ENCODE assay signal across 10 cellular contexts in the genomic region with DNA sequence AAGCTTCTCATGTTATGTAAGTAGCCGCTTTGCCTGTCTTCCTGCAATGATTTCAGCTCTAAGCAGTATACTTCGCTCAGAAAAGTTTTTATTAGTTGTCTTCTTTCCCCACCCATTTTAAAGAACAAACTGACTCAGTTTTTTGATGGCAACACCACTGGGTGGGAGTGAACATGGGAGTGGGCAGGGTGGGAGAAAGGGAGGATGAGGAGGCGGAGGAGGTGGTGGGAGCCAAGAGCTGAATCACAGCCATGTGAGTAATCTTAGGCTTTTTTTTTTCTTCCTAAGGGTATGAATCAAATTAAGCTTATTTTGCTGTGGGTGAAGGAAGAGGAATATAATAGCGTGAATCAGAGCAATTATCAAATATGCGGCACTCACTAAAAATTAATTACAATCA.
A peak's percentile ranks its signal among the peaks of the same experiment; 100 is the strongest.
DNase-seq lines count a peak whose midpoint lies in the region; ATAC-seq, FAIRE-seq and TF ChIP-seq lines count a peak whose summit lies in the region.
"Had no signal": no experiment of that assay in that cellular context is flagged by ENCODE, and none has a peak within 500 bp of the region (broad histone marks: within the 10 kb centered on the region; RNA-seq: fewer than 3 reads in every experiment).

No MANE protein-coding gene starts in this region.

- peak overlapping the region; percentile 72 for H3K4me3 Mint-ChIP-seq in astrocyte (ENCODE audit: unreplicated experiment)

- H3K79me2 ChIP-seq in astrocyte (ENCODE audit: insufficient read depth, low read length) = peaks cover 86% of the 10 kb centered on the region

- CTCF ChIA-PET in HEK293 (lab: Yijun Ruan, JAX) = interaction anchor here (0.9 kb wide), 1 partner anchor 27 kb away, joined by 3 read pairs; no protein-coding TSS in a partner anchor

- H3K9me3 ChIP-seq in HEK293 (ENCODE audit: control insufficient read depth, insufficient read depth, low read depth, low read length) = no peaks in the 10 kb centered on the region
- H3K9me3 ChIP-seq in astrocyte (ENCODE audit: insufficient read depth, low read depth, low read length) = no peaks in the 10 kb centered on the region

- H3K4me3 ChIP-seq in HEK293 (ENCODE audit: low read depth, low read length) = no peak overlapping the region
- H3K4me3 ChIP-seq in astrocyte (ENCODE audit: insufficient read depth, low read depth, low read length) = peak overlapping the region; percentile 40

- H3K27ac Mint-ChIP-seq in astrocyte (ENCODE audit: unreplicated experiment) = peak overlapping the region; percentile 89

- no peaks in the 10 kb centered on the region for H3K27me3 ChIP-seq in astrocyte (ENCODE audit: insufficient read depth, low read length)

- no peak for FAIRE-seq in astrocyte (lab: Jason Lieb, UNC)

- H3K27ac ChIP-seq in HEK293 (ENCODE audit: extremely low read depth, low read depth, low read length) = no peak overlapping the region
- H3K27ac ChIP-seq in astrocyte (ENCODE audit: low read depth, low read length) = peak overlapping the region; percentile 91
- H3K27ac ChIP-seq: HL-60 had no signal

- H2AFZ ChIP-seq in astrocyte (ENCODE audit: low read depth, low read length) = no peak overlapping the region

- H3K36me3 ChIP-seq in HEK293 (ENCODE audit: control insufficient read depth in 2 of 2, insufficient read depth in 1 of 2, low read length in 2 of 2) (no peaks in the 10 kb centered on the region), astrocyte (ENCODE audit: insufficient read depth, low read length) (no peaks in the 10 kb centered on the region)

- H3K4me1 Mint-ChIP-seq in astrocyte (ENCODE audit: low read depth, unreplicated experiment) = peaks cover 68% of the 10 kb centered on the region

- H3K27me3 Mint-ChIP-seq in astrocyte (ENCODE audit: low read depth, unreplicated experiment) = no peaks in the 10 kb centered on the region

- no peaks in the 10 kb centered on the region for H4K20me1 ChIP-seq in astrocyte (ENCODE audit: insufficient read depth, low read length)

- POLR2A ChIA-PET in HEK293 (lab: Yijun Ruan, JAX) = no interaction called here

- peaks cover 4% of the 10 kb centered on the region for H3K36me3 Mint-ChIP-seq in astrocyte (ENCODE audit: low read depth, unreplicated experiment)

- H3K4me1 ChIP-seq in HEK293 (ENCODE audit: control insufficient read depth, insufficient read depth, low read length) (peaks cover 3% of the 10 kb centered on the region; the same call in 1 of the 2 replicates), astrocyte (ENCODE audit: insufficient read depth, low read length) (peaks cover 39% of the 10 kb centered on the region)

- DNase-seq in AG08395 (ENCODE audit: low spot score) (peak; percentile 63), astrocyte (ENCODE audit: low read depth) (peak; percentile 85), kidney glomerular epithelial cell (lab: John Stamatoyannopoulos, UW) (peak; percentile 44), NCI-H2029 treated with DMSO at 0.1 percent for 48 hours (lab: John Stamatoyannopoulos, UW) (no peak), hippocampal formation (lab: John Stamatoyannopoulos, UW) (no peak)
- DNase-seq: DND-41 had no signal

- H3K9me3 Mint-ChIP-seq in astrocyte (ENCODE audit: unreplicated experiment) = no peaks in the 10 kb centered on the region

- peak overlapping the region; percentile 84 for H3K9ac ChIP-seq in astrocyte (ENCODE audit: low read length)

- no peak for TF ChIP-seq CTCF in HEK293 (tag by site-specific recombination; IDR thresholded peaks at IDR 0.05)
- TF ChIP-seq CTCF in astrocyte (IDR thresholded peaks at IDR 0.05; ENCODE audit: insufficient read depth, low read depth, low read length) = no peak

- no peak for ATAC-seq in HG03159 (IDR thresholded peaks at IDR 0.05; ENCODE audit: unreplicated experiment)
- no peak for ATAC-seq in HG02870 (IDR thresholded peaks at IDR 0.05; ENCODE audit: unreplicated experiment)

- peak overlapping the region; percentile 84 for H3K4me2 ChIP-seq in astrocyte (ENCODE audit: low read length)

TF ChIP-seq in HEK293, 187 proteins besides CTCF, POLR2A, EP300 and RAD21:
- TF ChIP-seq EGR2 (tag by site-specific recombination; IDR thresholded peaks at IDR 0.05; ENCODE audit: low read depth) (peak; percentile 90), ZFHX2 (tag by site-specific recombination; conservative IDR thresholded peaks at IDR 0.05) (peak; percentile 94), WT1 (tag by site-specific recombination; IDR thresholded peaks at IDR 0.05) (peak; percentile 61), ATF2 (tag by site-specific recombination; IDR thresholded peaks at IDR 0.05; ENCODE audit: low read depth) (no peak), HOXC10 (CRISPR knock-in tag; IDR thresholded peaks at IDR 0.05) (no peak)
TF ChIP-seq in HEK293: peak in this region for 3.

Comparison
In these comparisons a context has a peak if more than half of its experiments do, and no peak if none do; other contexts are left out.
1. DNase-seq: peak in AG08395 (single experiment), astrocyte (single experiment) and kidney glomerular epithelial cell (single experiment); none in NCI-H2029 treated with DMSO at 0.1 percent for 48 hours (single experiment) and hippocampal formation (0 of 2).